31 cellular contexts compared by ENCODE assay signal in the genomic region with DNA sequence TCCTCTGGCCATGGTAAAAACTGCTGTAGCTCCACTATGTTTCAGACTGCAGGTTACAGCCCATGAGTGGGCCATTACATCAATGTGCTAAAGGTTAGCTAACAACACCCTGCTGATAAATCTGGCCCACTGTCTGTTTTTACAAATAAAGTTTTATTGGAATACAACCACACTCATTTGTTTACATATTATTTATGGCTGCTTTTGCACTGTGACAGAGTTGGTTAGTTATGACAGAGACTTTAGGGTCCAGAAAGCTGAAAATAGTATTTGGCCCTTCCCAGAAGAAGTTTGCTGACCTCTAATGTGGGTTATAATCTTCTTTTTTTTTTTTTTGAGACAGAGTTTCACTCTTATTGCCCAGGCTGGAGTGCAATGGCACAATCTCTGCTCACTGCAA.
"Had no signal": no experiment of that assay in that cellular context is flagged by ENCODE, and none has a peak within 500 bp of the region (broad histone marks: within the 10 kb centered on the region; RNA-seq: fewer than 3 reads in every experiment).

No MANE protein-coding gene starts in this region.

- H3K36me3 ChIP-seq: left lung, lower lobe of right lung, neural progenitor cell, neutrophil, ovary, right atrium auricular region, spleen, suprapubic skin, thoracic aorta, tibial artery, upper lobe of right lung had no signal

- H3K36me3 Mint-ChIP-seq: natural killer cell; neural progenitor cell; stimulated activated effector memory CD8-positive, alpha-beta T cell treated with anti-CD3 and anti-CD28 coated beads, Interleukin-12 subunit alpha, Interleukin-12 subunit beta, amount 100 ng/mL, for 72 hours had no signal

- H3K9me3 Mint-ChIP-seq: immature natural killer cell; natural killer cell; nephron progenitor cell; neural progenitor cell; stimulated activated effector memory CD8-positive, alpha-beta T cell treated with anti-CD3 and anti-CD28 coated beads, Interleukin-12 subunit alpha, Interleukin-12 subunit beta, amount 100 ng/mL, for 72 hours; stimulated activated naive CD8-positive, alpha-beta T cell treated with anti-CD3 and anti-CD28 coated beads, Interleukin-15, Interleukin-2, amounts not matched to agents 100 ng/mL and 50 ng/mL, for 24 hours had no signal

- H3K27ac ChIP-seq: left lung, lower lobe of right lung, neural progenitor cell, neutrophil, ovary, right atrium auricular region, skin epidermis, spleen, suprapubic skin, thoracic aorta, tibial artery, upper lobe of right lung had no signal

- H3K27me3 Mint-ChIP-seq: naive B cell; progenitor cell of endocrine pancreas; stimulated activated naive CD8-positive, alpha-beta T cell treated with anti-CD3 and anti-CD28 coated beads, Interleukin-15, Interleukin-2, amounts not matched to agents 100 ng/mL and 50 ng/mL, for 24 hours had no signal

- H3K4me3 ChIP-seq: left lung, lower lobe of right lung, neural progenitor cell, ovary, right atrium auricular region, skin epidermis, spleen, suprapubic skin, thoracic aorta, tibial artery, upper lobe of right lung had no signal

- H3K4me2 ChIP-seq: neural progenitor cell had no signal

- DNase-seq: hypothalamus; immature natural killer cell; kidney; left colon; left lung; lower lobe of right lung; mammary epithelial cell; mesenchymal stem cell; naive B cell; natural killer cell; nephron progenitor cell; occipital lobe; ovary; spleen; stimulated activated CD4-positive, alpha-beta T cell treated with anti-CD3 and anti-CD28 coated beads, Interleukin-4, amount 100 ng/mL, for 24 hours; stimulated activated naive CD4-positive, alpha-beta T cell; tibial artery; trophoblast cell; upper lobe of right lung had no signal

- H3K4me3 Mint-ChIP-seq: immature natural killer cell; naive B cell; natural killer cell; nephron progenitor cell; neural progenitor cell; stimulated activated effector memory CD8-positive, alpha-beta T cell treated with anti-CD3 and anti-CD28 coated beads, Interleukin-12 subunit alpha, Interleukin-12 subunit beta, amount 100 ng/mL, for 72 hours; stimulated activated naive CD8-positive, alpha-beta T cell treated with anti-CD3 and anti-CD28 coated beads, Interleukin-15, Interleukin-2, amounts not matched to agents 100 ng/mL and 50 ng/mL, for 24 hours had no signal

- H3K9ac ChIP-seq: neural progenitor cell had no signal

- FAIRE-seq: islet of Langerhans, kidney, urothelium cell line had no signal

- H3K27me3 ChIP-seq: left lung, neural progenitor cell, neutrophil, ovary, right atrium auricular region, spleen, suprapubic skin, tibial artery, upper lobe of right lung had no signal

- ATAC-seq: left colon; left lung; lower lobe of right lung; natural killer cell; sciatic nerve; stimulated activated effector memory CD8-positive, alpha-beta T cell treated with anti-CD3 and anti-CD28 coated beads, Interleukin-12 subunit alpha, Interleukin-12 subunit beta, amount 100 ng/mL, for 72 hours; upper lobe of right lung had no signal

- H3K27ac Mint-ChIP-seq: immature natural killer cell; naive B cell; natural killer cell; nephron progenitor cell; neural progenitor cell; progenitor cell of endocrine pancreas; stimulated activated effector memory CD8-positive, alpha-beta T cell treated with anti-CD3 and anti-CD28 coated beads, Interleukin-12 subunit alpha, Interleukin-12 subunit beta, amount 100 ng/mL, for 72 hours; stimulated activated naive CD8-positive, alpha-beta T cell treated with anti-CD3 and anti-CD28 coated beads, Interleukin-15, Interleukin-2, amounts not matched to agents 100 ng/mL and 50 ng/mL, for 24 hours had no signal

- H3K4me1 Mint-ChIP-seq: immature natural killer cell had no signal

- H2AFZ ChIP-seq: neural progenitor cell had no signal

- H3K9me3 ChIP-seq: neutrophil, ovary, thoracic aorta, upper lobe of right lung had no signal

- H3K4me1 ChIP-seq: left lung, lower lobe of right lung, neural progenitor cell, right atrium auricular region, spleen, suprapubic skin, tibial artery, upper lobe of right lung had no signal
